ENCODE assay signal across 30 cellular contexts in genomic region chr10:121469797-121470606, GRCh38.
DNase-seq lines count a peak whose midpoint lies in the region; ATAC-seq, FAIRE-seq and TF ChIP-seq lines count a peak whose summit lies in the region.
"Had no signal": no experiment of that assay in that cellular context is flagged by ENCODE, and none has a peak within 500 bp of the region (broad histone marks: within the 10 kb centered on the region; RNA-seq: fewer than 3 reads in every experiment).

No MANE protein-coding gene starts in this region.

- H3F3A ChIP-seq in GM23338 (replicated peaks; ENCODE audit: low read depth), result no peaks in the 10 kb centered on the region

- no peaks in the 10 kb centered on the region for H3K27me3 ChIP-seq in GM23338 (ENCODE audit: insufficient read depth)
- H3K27me3 ChIP-seq in Panc1 (ENCODE audit: control insufficient read depth, insufficient read depth, low read length), result no peaks in the 10 kb centered on the region
- H3K27me3 ChIP-seq: brain microvascular endothelial cell, left lung, upper lobe of right lung had no signal

- DNase-seq in GM23338 (ENCODE audit: low spot score) (no peak), Panc1 (ENCODE audit: low read depth, low spot score) (no peak), kidney (no peak), progenitor cell of endocrine pancreas (ENCODE audit: low spot score, unreplicated experiment) (no peak), osteocyte (ENCODE audit: extremely low spot score, unreplicated experiment) (no peak), ecto neural progenitor cell (ENCODE audit: low spot score) (no peak)
- DNase-seq in T-helper 2 cell treated with Interferon-gamma antibody and Interleukin-4, amounts not matched to agents 5 μg/mL and 100 μg/mL, for 36 hours (ENCODE audit: low spot score), result no peak
- DNase-seq: activated CD4-positive, alpha-beta T cell treated with anti-CD3 and anti-CD28 coated beads for 36 hours; activated naive CD4-positive, alpha-beta T cell treated with anti-CD3 and anti-CD28 coated beads, Interleukin-2, amount 50 U/mL, for 16 hours; amniotic stem cell; brain microvascular endothelial cell; DND-41; effector CD8-positive, alpha-beta T cell; GF-D8; immature natural killer cell; left lung; NCI-H1048; NCI-H1694; NCI-H446 treated with DMSO at 0.1 percent for 48 hours; NK-92 treated with Interleukin-12 subunit alpha and Interleukin-12 subunit beta, amount 100 ng/mL, for 24 hours; nucleus accumbens; SHP77; stimulated activated naive B cell treated with anti-CD40 and anti-IgM and Interleukin-4, amounts not matched to agents 10 μg/mL and 1 μg/mL and 100 μg/mL, for 72 hours; upper lobe of right lung had no signal

- H3K9me3 ChIP-seq in Panc1 (ENCODE audit: control insufficient read depth, insufficient read depth, low read depth, low read length), result no peaks in the 10 kb centered on the region
- H3K9me3 ChIP-seq in kidney (ENCODE audit: control insufficient read depth in 1 of 2, low read length in 2 of 2), result no peaks in the 10 kb centered on the region
- H3K9me3 ChIP-seq: A549, left lung, upper lobe of right lung had no signal

- no TSS peak for BruUV-seq in Panc1 (replicated peaks; lab: Mats Ljungman, UMichigan)

- peaks cover 9% of the 10 kb centered on the region for H3K27me3 Mint-ChIP-seq in GM23338 (ENCODE audit: insufficient read depth, low read depth, poor library complexity)
- H3K27me3 Mint-ChIP-seq in progenitor cell of endocrine pancreas, result no peaks in the 10 kb centered on the region
- H3K27me3 Mint-ChIP-seq in osteocyte (ENCODE audit: unreplicated experiment), result peaks cover 6% of the 10 kb centered on the region
- no peaks in the 10 kb centered on the region for H3K27me3 Mint-ChIP-seq in T-helper 2 cell treated with Interferon-gamma antibody and Interleukin-4, amounts not matched to agents 5 μg/mL and 100 μg/mL, for 36 hours (ENCODE audit: low read depth)
- H3K27me3 Mint-ChIP-seq: activated CD4-positive, alpha-beta T cell treated with anti-CD3 and anti-CD28 coated beads for 36 hours; stimulated activated naive B cell treated with anti-CD40 and anti-IgM and Interleukin-4, amounts not matched to agents 10 μg/mL and 1 μg/mL and 100 μg/mL, for 72 hours had no signal

- H3K4me1 ChIP-seq in GM23338 (ENCODE audit: insufficient read depth) (no peaks in the 10 kb centered on the region), Panc1 (ENCODE audit: control insufficient read depth, insufficient read depth, low read length) (no peaks in the 10 kb centered on the region), kidney (ENCODE audit: control insufficient read depth in 1 of 2, insufficient read depth in 1 of 2, low read depth in 1 of 2, low read length in 2 of 2) (peaks cover 0 to 7% of the 10 kb centered on the region in 2 donors)
- H3K4me1 ChIP-seq: A549, left lung, upper lobe of right lung had no signal

- H3K4me3 Mint-ChIP-seq in GM23338 (no peak overlapping the region), progenitor cell of endocrine pancreas (ENCODE audit: low read depth) (no peak overlapping the region), osteocyte (ENCODE audit: unreplicated experiment) (no peak overlapping the region)
- H3K4me3 Mint-ChIP-seq in T-helper 2 cell treated with Interferon-gamma antibody and Interleukin-4, amounts not matched to agents 5 μg/mL and 100 μg/mL, for 36 hours, result no peak overlapping the region
- H3K4me3 Mint-ChIP-seq: activated CD4-positive, alpha-beta T cell treated with anti-CD3 and anti-CD28 coated beads for 36 hours; activated T-helper 17 cell treated with anti-CD3 and anti-CD28 coated beads, Interleukin-2, amount 50 U/mL, for 72 hours; immature natural killer cell; memory B cell; stimulated activated naive B cell treated with anti-CD40 and anti-IgM and Interleukin-4, amounts not matched to agents 10 μg/mL and 1 μg/mL and 100 μg/mL, for 72 hours had no signal

- H2AFZ ChIP-seq in GM23338, result peak overlapping the region; percentile 18; the same call in 1 of the 2 replicates

- no peak overlapping the region for H3K4me3 ChIP-seq in GM23338
- H3K4me3 ChIP-seq in Panc1 (ENCODE audit: low read depth in 2 of 2, low read length in 2 of 2), result peak overlapping the region in 1 of 2 experiments; percentile 29; a peak in 1 of 4 replicates
- H3K4me3 ChIP-seq in kidney (ENCODE audit: low read length in 2 of 2), result peak overlapping the region; percentile 11 to 23
- H3K4me3 ChIP-seq: A549, left lung, skin epidermis, upper lobe of right lung had no signal

- no peaks in the 10 kb centered on the region for H4K20me1 ChIP-seq in GM23338 (replicated peaks; ENCODE audit: insufficient read depth)

- H3K9me3 Mint-ChIP-seq in GM23338, result no peaks in the 10 kb centered on the region; the same call in 2 of the 3 replicates
- no peaks in the 10 kb centered on the region for H3K9me3 Mint-ChIP-seq in progenitor cell of endocrine pancreas (ENCODE audit: low read depth)
- H3K9me3 Mint-ChIP-seq in osteocyte (ENCODE audit: unreplicated experiment), result no peaks in the 10 kb centered on the region
- no peaks in the 10 kb centered on the region for H3K9me3 Mint-ChIP-seq in T-helper 2 cell treated with Interferon-gamma antibody and Interleukin-4, amounts not matched to agents 5 μg/mL and 100 μg/mL, for 36 hours
- H3K9me3 Mint-ChIP-seq: activated T-helper 17 cell treated with anti-CD3 and anti-CD28 coated beads, Interleukin-2, amount 50 U/mL, for 72 hours; memory B cell had no signal

- no peak overlapping the region for H3K9ac ChIP-seq in kidney (ENCODE audit: low read length in 2 of 2)

- POLR2A ChIA-PET in Panc1 (lab: Charles Lee), result interaction anchor here (0.5 kb wide), 1 partner anchor 175 kb away, joined by 3 read pairs; no protein-coding TSS in a partner anchor

- H3K27ac Mint-ChIP-seq in GM23338 (no peak overlapping the region), progenitor cell of endocrine pancreas (peak overlapping the region; percentile 71), osteocyte (ENCODE audit: unreplicated experiment) (no peak overlapping the region)
- no peak overlapping the region for H3K27ac Mint-ChIP-seq in T-helper 2 cell treated with Interferon-gamma antibody and Interleukin-4, amounts not matched to agents 5 μg/mL and 100 μg/mL, for 36 hours
- H3K27ac Mint-ChIP-seq: activated CD4-positive, alpha-beta T cell treated with anti-CD3 and anti-CD28 coated beads for 36 hours; activated T-helper 17 cell treated with anti-CD3 and anti-CD28 coated beads, Interleukin-2, amount 50 U/mL, for 72 hours; immature natural killer cell; memory B cell; stimulated activated naive B cell treated with anti-CD40 and anti-IgM and Interleukin-4, amounts not matched to agents 10 μg/mL and 1 μg/mL and 100 μg/mL, for 72 hours had no signal

- H3K9me2 ChIP-seq in GM23338 (ENCODE audit: insufficient read depth), result no peaks in the 10 kb centered on the region; the same call in 1 of the 2 replicates

- no peak overlapping the region for H3K27ac ChIP-seq in GM23338 (ENCODE audit: low read depth)
- no peak overlapping the region for H3K27ac ChIP-seq in Panc1 (ENCODE audit: low read length)
- no peak overlapping the region for H3K27ac ChIP-seq in kidney (ENCODE audit: low read depth in 2 of 2, low read length in 2 of 2)
- H3K27ac ChIP-seq: A549, brain microvascular endothelial cell, left lung, skin epidermis, upper lobe of right lung had no signal

- H3K79me2 ChIP-seq in GM23338 (replicated peaks; ENCODE audit: insufficient read depth), result no peaks in the 10 kb centered on the region

- intact Hi-C loops in Panc1 (cut with micrococcal nuclease; ENCODE audit: unreplicated experiment) (no loop called here), kidney (cut with DNase I) (no loop called here)

- ATAC-seq in GM23338, result no peak
- ATAC-seq in Panc1, result peak; percentile 78
- ATAC-seq in HG03457 (IDR thresholded peaks at IDR 0.05; ENCODE audit: unreplicated experiment), result no peak
- ATAC-seq: A549; activated CD4-positive, alpha-beta T cell treated with anti-CD3 and anti-CD28 coated beads for 36 hours; activated T-helper 17 cell treated with anti-CD3 and anti-CD28 coated beads, Interleukin-2, amount 50 U/mL, for 72 hours; HCT116; left lung; upper lobe of right lung had no signal

- in situ Hi-C loops in Panc1 (cut with HindIII; ENCODE audit: low pct_unique_long_range_greater_than_20kb, low sequenced_read_pairs), result no loop called here

- no peak for FAIRE-seq in kidney (lab: Jason Lieb, UNC)
- FAIRE-seq: A549 had no signal

- TF ChIP-seq CTCF in GM23338 (conservative IDR thresholded peaks at IDR 0.05; ENCODE audit: low read depth in 2 of 2), result no peak
- TF ChIP-seq CTCF in Panc1 (IDR thresholded peaks at IDR 0.05), result no peak
- TF ChIP-seq CTCF in kidney (IDR thresholded peaks at IDR 0.05; ENCODE audit: borderline replicate concordance, extremely low read depth, insufficient read depth), result no peak
- TF ChIP-seq CTCF in progenitor cell of endocrine pancreas (IDR thresholded peaks at IDR 0.05; ENCODE audit: unreplicated experiment), result no peak
- TF ChIP-seq CTCF in osteocyte (IDR thresholded peaks at IDR 0.05), result no peak

- CTCF ChIA-PET in Panc1 (lab: Charles Lee), result no interaction called here

- no peaks in the 10 kb centered on the region for H3K36me3 ChIP-seq in GM23338 (ENCODE audit: insufficient read depth)
- H3K36me3 ChIP-seq in Panc1 (ENCODE audit: control insufficient read depth, insufficient read depth, low read length), result no peaks in the 10 kb centered on the region
- no peaks in the 10 kb centered on the region for H3K36me3 ChIP-seq in kidney (ENCODE audit: control insufficient read depth in 1 of 2, insufficient read depth in 2 of 2, low read length in 2 of 2)
- H3K36me3 ChIP-seq: brain microvascular endothelial cell, left lung, upper lobe of right lung had no signal

- no peak overlapping the region for H3K4me2 ChIP-seq in GM23338
- H3K4me2 ChIP-seq: A549 had no signal

- no peaks in the 10 kb centered on the region for H3K36me3 Mint-ChIP-seq in GM23338 (ENCODE audit: low read depth)
- no peaks in the 10 kb centered on the region for H3K36me3 Mint-ChIP-seq in progenitor cell of endocrine pancreas (ENCODE audit: insufficient read depth)
- H3K36me3 Mint-ChIP-seq in osteocyte (ENCODE audit: unreplicated experiment), result no peaks in the 10 kb centered on the region
- no peaks in the 10 kb centered on the region for H3K36me3 Mint-ChIP-seq in T-helper 2 cell treated with Interferon-gamma antibody and Interleukin-4, amounts not matched to agents 5 μg/mL and 100 μg/mL, for 36 hours (ENCODE audit: low read depth)
- H3K36me3 Mint-ChIP-seq: immature natural killer cell; memory B cell; stimulated activated naive B cell treated with anti-CD40 and anti-IgM and Interleukin-4, amounts not matched to agents 10 μg/mL and 1 μg/mL and 100 μg/mL, for 72 hours had no signal

- H3K4me1 Mint-ChIP-seq in GM23338 (peaks cover 14% of the 10 kb centered on the region), progenitor cell of endocrine pancreas (ENCODE audit: low read depth) (peaks cover 22% of the 10 kb centered on the region), osteocyte (ENCODE audit: unreplicated experiment) (no peaks in the 10 kb centered on the region)
- no peaks in the 10 kb centered on the region for H3K4me1 Mint-ChIP-seq in T-helper 2 cell treated with Interferon-gamma antibody and Interleukin-4, amounts not matched to agents 5 μg/mL and 100 μg/mL, for 36 hours (ENCODE audit: low read depth)
- H3K4me1 Mint-ChIP-seq: activated CD4-positive, alpha-beta T cell treated with anti-CD3 and anti-CD28 coated beads for 36 hours; activated T-helper 17 cell treated with anti-CD3 and anti-CD28 coated beads, Interleukin-2, amount 50 U/mL, for 72 hours; immature natural killer cell; memory B cell; stimulated activated naive B cell treated with anti-CD40 and anti-IgM and Interleukin-4, amounts not matched to agents 10 μg/mL and 1 μg/mL and 100 μg/mL, for 72 hours had no signal
